19 cellular contexts compared by ENCODE assay signal in genomic region chr3:129745253-129745652, GRCh38.
DNase-seq lines count a peak whose midpoint lies in the region; ATAC-seq, FAIRE-seq and TF ChIP-seq lines count a peak whose summit lies in the region.
"Had no signal": no experiment of that assay in that cellular context is flagged by ENCODE, and none has a peak within 500 bp of the region (broad histone marks: within the 10 kb centered on the region; RNA-seq: fewer than 3 reads in every experiment).

No MANE protein-coding gene starts in this region.

- no peak for TF ChIP-seq CTCF in fibroblast of the aortic adventitia (IDR thresholded peaks at IDR 0.05; ENCODE audit: insufficient read depth, low read length)

- FAIRE-seq in RCC 7860 (lab: Jason Lieb, UNC): no peak
- FAIRE-seq: endometrium had no signal

- DNase-seq in D341Med (ENCODE audit: low spot score) (peak; percentile 24), adipocyte (ENCODE audit: low read depth) (peak; percentile 73), fibroblast of the aortic adventitia (ENCODE audit: low read depth) (peak; percentile 56), occipital lobe (lab: John Stamatoyannopoulos, UW) (peak; percentile 38), RCC 7860 (ENCODE audit: low spot score) (no peak), NCI-H748 (lab: John Stamatoyannopoulos, UW; ENCODE audit: unreplicated experiment) (no peak)
- DNase-seq: activated CD4-positive, alpha-beta T cell treated with anti-CD3 and anti-CD28 coated beads, Interleukin-2, amount 10 ng/mL, durations not matched to agents 7 days and 5 days; activated T-cell treated with anti-CD3 and anti-CD28 coated beads, Interleukin-2, amount 50 U/mL, for 48 hours; mesendoderm; MV-4-11; NCI-H345; PC-9; stimulated activated CD4-positive, alpha-beta T cell treated with anti-CD3 and anti-CD28 coated beads, Interleukin-4, amount 100 ng/mL, for 1 hour had no signal

- H3K4me1 ChIP-seq in adipocyte (ENCODE audit: control insufficient read depth, insufficient read depth, low read length): peaks cover 11% of the 10 kb centered on the region

- H3K27me3 ChIP-seq in adipocyte (replicated peaks; ENCODE audit: control insufficient read depth, insufficient read depth, low read length): no peaks in the 10 kb centered on the region
- H3K27me3 ChIP-seq: BLaER1 treated with 17β-estradiol and CSF1 and Interleukin-3, amounts not matched to agents 10 nM and 100 nM had no signal

- no peaks in the 10 kb centered on the region for H3K36me3 ChIP-seq in adipocyte (ENCODE audit: control insufficient read depth, insufficient read depth, low read length, severe bottlenecking)

- H3K9me3 ChIP-seq in adipocyte (ENCODE audit: control insufficient read depth, low read length): no peaks in the 10 kb centered on the region
- H3K9me3 ChIP-seq: BLaER1 treated with 17β-estradiol and CSF1 and Interleukin-3, amounts not matched to agents 10 nM and 100 nM had no signal

- no peak for ATAC-seq in GM21515 (IDR thresholded peaks at IDR 0.05; ENCODE audit: unreplicated experiment)
- ATAC-seq in GM18868 (IDR thresholded peaks at IDR 0.05; ENCODE audit: unreplicated experiment): no peak
- ATAC-seq: stimulated activated effector memory CD8-positive, alpha-beta T cell treated with anti-CD3 and anti-CD28 coated beads, Interleukin-12 subunit alpha, Interleukin-12 subunit beta, amount 100 ng/mL, for 72 hours had no signal

- H3K9ac ChIP-seq in adipocyte (ENCODE audit: low read length): peak overlapping the region; percentile 28
- H3K9ac ChIP-seq: BLaER1 treated with 17β-estradiol and CSF1 and Interleukin-3, amounts not matched to agents 10 nM and 100 nM; parathyroid adenoma had no signal

- H3K4me3 ChIP-seq in adipocyte (ENCODE audit: low read length): peak overlapping the region; percentile 36
- H3K4me3 ChIP-seq in fibroblast of the aortic adventitia (ENCODE audit: low read depth, low read length): no peak overlapping the region
- H3K4me3 ChIP-seq: BLaER1 treated with 17β-estradiol and CSF1 and Interleukin-3, amounts not matched to agents 10 nM and 100 nM; PC-9 had no signal

Comparison
In these comparisons a context has a peak if more than half of its experiments do, and no peak if none do; other contexts are left out.
1. DNase-seq: peak in D341Med (single experiment), adipocyte (single experiment), fibroblast of the aortic adventitia (single experiment) and occipital lobe (single experiment); none in RCC 7860 (single experiment) and NCI-H748 (single experiment).